15 cellular contexts compared by ENCODE assay signal in the genomic region with DNA sequence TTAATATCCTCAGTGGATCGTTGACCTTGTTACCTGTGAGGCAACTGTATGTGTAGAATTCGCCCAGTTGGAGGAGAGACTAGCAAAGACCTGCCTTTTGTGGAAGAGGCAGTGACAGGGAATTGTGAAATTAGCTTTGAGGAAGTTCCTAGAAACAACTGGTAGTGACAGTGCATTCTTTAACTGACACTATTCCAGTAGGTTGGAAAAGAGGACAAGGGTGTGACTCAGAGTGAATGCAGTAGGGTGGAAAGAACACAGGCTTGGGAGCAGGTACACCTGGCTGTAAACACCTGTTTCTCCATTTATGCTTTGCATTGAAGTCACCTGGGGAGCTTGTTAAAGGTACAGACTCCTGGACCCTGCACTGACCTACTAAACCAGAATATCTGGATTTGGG.
DNase-seq lines count a peak whose midpoint lies in the region; ATAC-seq and TF ChIP-seq lines count a peak whose summit lies in the region.
"Had no signal": no experiment of that assay in that cellular context is flagged by ENCODE, and none has a peak within 500 bp of the region (broad histone marks: within the 10 kb centered on the region; RNA-seq: fewer than 3 reads in every experiment).

No MANE protein-coding gene starts in this region.

- H3K9me3 Mint-ChIP-seq in progenitor cell of endocrine pancreas (ENCODE audit: low read depth): no peaks in the 10 kb centered on the region

- no peaks in the 10 kb centered on the region for H3K36me3 Mint-ChIP-seq in progenitor cell of endocrine pancreas (ENCODE audit: insufficient read depth)

- peaks cover 59% of the 10 kb centered on the region for H3K27me3 Mint-ChIP-seq in progenitor cell of endocrine pancreas

- no peaks in the 10 kb centered on the region for H3K9me3 ChIP-seq in ascending aorta
- H3K9me3 ChIP-seq: colonic mucosa, testis had no signal

- peaks cover 8 to 11% of the 10 kb centered on the region in 2 donors for H3K4me1 ChIP-seq in ascending aorta
- H3K4me1 ChIP-seq: colonic mucosa, parathyroid adenoma, testis had no signal

- intact Hi-C loops in ascending aorta (cut with DNase I): loop anchor here (5.0 kb wide), 1 partner anchor 100 kb away; no protein-coding TSS in a partner anchor

- ATAC-seq in GM18498 (IDR thresholded peaks at IDR 0.05; ENCODE audit: unreplicated experiment): no peak

- DNase-seq in NCI-H1105 treated with DMSO at 0.1 percent for 48 hours (lab: John Stamatoyannopoulos, UW) (peak; percentile 37), NCI-H1105 (lab: John Stamatoyannopoulos, UW) (no peak), NCI-H526 treated with DMSO at 0.1 percent for 48 hours (lab: John Stamatoyannopoulos, UW) (peak; percentile 90), epithelial cell of esophagus (ENCODE audit: low read depth) (peak; percentile 61), progenitor cell of endocrine pancreas (ENCODE audit: low spot score, unreplicated experiment) (no peak), SHP77 (lab: John Stamatoyannopoulos, UW) (no peak), ascending aorta (ENCODE audit: low spot score in 2 of 2) (no peak)
- DNase-seq: activated CD4-positive, CD25-positive, alpha-beta regulatory T cell treated with anti-CD3 and anti-CD28 coated beads, Interleukin-2, amount 50 U/mL, for 72 hours; colonic mucosa; NCI-H1694 treated with DMSO at 0.1 percent for 48 hours; NK-92 treated with Interleukin-12 subunit alpha and Interleukin-12 subunit beta, amount 100 ng/mL, for 24 hours; SW 1271; testis had no signal

- H3K4me1 Mint-ChIP-seq in progenitor cell of endocrine pancreas (ENCODE audit: low read depth): peaks cover 33% of the 10 kb centered on the region

- H3K4me3 ChIP-seq in epithelial cell of esophagus (ENCODE audit: low read length) (no peak overlapping the region), ascending aorta (peak overlapping the region in 1 of 2 donors; percentile 64)
- H3K4me3 ChIP-seq: colonic mucosa, testis had no signal

- peak overlapping the region; percentile 8 for H3K4me3 Mint-ChIP-seq in progenitor cell of endocrine pancreas (ENCODE audit: low read depth)

- H3K27ac Mint-ChIP-seq in progenitor cell of endocrine pancreas: peak overlapping the region; percentile 38

- peak overlapping the region in 1 of 2 donors; percentile 74 for H3K27ac ChIP-seq in ascending aorta
- H3K27ac ChIP-seq: colonic mucosa, parathyroid adenoma, testis had no signal

- no peaks in the 10 kb centered on the region for H3K27me3 ChIP-seq in ascending aorta
- H3K27me3 ChIP-seq: testis had no signal

- TF ChIP-seq CTCF in epithelial cell of esophagus (IDR thresholded peaks at IDR 0.05; ENCODE audit: insufficient read depth, low read depth, low read length, missing control alignments) (no peak), progenitor cell of endocrine pancreas (IDR thresholded peaks at IDR 0.05; ENCODE audit: unreplicated experiment) (no peak), ascending aorta (IDR thresholded peaks at IDR 0.05) (no peak)

- no peaks in the 10 kb centered on the region for H3K36me3 ChIP-seq in ascending aorta
- H3K36me3 ChIP-seq: colonic mucosa had no signal

Comparison
In these comparisons a context has a peak if more than half of its experiments do, and no peak if none do; other contexts are left out.
1. DNase-seq: peak in NCI-H1105 treated with DMSO at 0.1 percent for 48 hours (single experiment), NCI-H526 treated with DMSO at 0.1 percent for 48 hours (single experiment) and epithelial cell of esophagus (single experiment); none in NCI-H1105 (single experiment), progenitor cell of endocrine pancreas (single experiment), SHP77 (0 of 2) and ascending aorta (0 of 2).